In genomic region chr12:15014708-15015107, GRCh38 we compare ENCODE assay signal across 23 cellular contexts. TPM values are rescaled to one million over a fixed set of nuclear protein-coding genes. Genes with fewer than 3 reads are reported as not detected.
"Had no signal": no experiment of that assay in that cellular context is flagged by ENCODE, and none has a peak within 500 bp of the region (broad histone marks: within the 10 kb centered on the region; RNA-seq: fewer than 3 reads in every experiment).

No MANE protein-coding gene starts in this region.

- H3K27me3 ChIP-seq: esophagus squamous epithelium, ovary, vagina had no signal

- DNase-seq: effector memory CD8-positive, alpha-beta T cell; esophagus squamous epithelium; foreskin fibroblast; immature natural killer cell; left cardiac atrium; mammary epithelial cell; mucosa of descending colon; naive thymus-derived CD8-positive, alpha-beta T cell; ovary; right cardiac atrium; small intestine; stimulated activated CD4-positive, alpha-beta T cell treated with anti-CD3 and anti-CD28 coated beads, Interleukin-12 subunit alpha, Interleukin-12 subunit beta, amount 100 ng/mL, for 4 hours; stimulated activated naive CD4-positive, alpha-beta T cell; stomach; substantia nigra had no signal

- FAIRE-seq: keratinocyte, small intestine had no signal

- H3K9me3 ChIP-seq: esophagus squamous epithelium, mucosa of descending colon, ovary, stomach, vagina had no signal

- ATAC-seq: effector memory CD8-positive, alpha-beta T cell; left cardiac atrium; mucosa of descending colon; naive thymus-derived CD8-positive, alpha-beta T cell; right cardiac atrium had no signal

- H3K4me3 ChIP-seq: esophagus squamous epithelium, mucosa of descending colon, ovary, stomach, vagina had no signal

- H3K27ac ChIP-seq: epithelial cell of prostate, esophagus squamous epithelium, ovary, stomach, vagina had no signal

- H3K36me3 ChIP-seq: esophagus squamous epithelium, ovary, stomach, vagina had no signal

- H3K4me1 ChIP-seq: esophagus squamous epithelium, vagina had no signal

RNA-seq across cellular contexts. Expression of gene PDE6H, which starts 41.9 kb away (rescaled TPM):
- total RNA-seq: esophagus squamous epithelium; left cardiac atrium; liver; mammary epithelial cell; mesenteric fat pad; naive thymus-derived CD8-positive, alpha-beta T cell; neural crest cell; ovary; posterior vena cava; right cardiac atrium; stomach; vagina had no signal
- polyA plus RNA-seq: immature natural killer cell; keratinocyte; liver; mammary epithelial cell; naive thymus-derived CD8-positive, alpha-beta T cell; ovary; right cardiac atrium; small intestine; stomach; thymus had no signal
